Comparison of ENCODE assay signal across 8 cellular contexts in genomic region chr16:67184453-67185002, GRCh38. TPM values are rescaled to one million over a fixed set of nuclear protein-coding genes. Genes with fewer than 3 reads are reported as not detected.
DNase-seq lines count a peak whose midpoint lies in the region; ATAC-seq and TF ChIP-seq lines count a peak whose summit lies in the region.

No MANE protein-coding gene starts in this region.

- peaks cover 3% of the 10 kb centered on the region for H3K27me3 ChIP-seq in CD4-positive, CD25-positive, alpha-beta regulatory T cell (ENCODE audit: control insufficient read depth, insufficient read depth, low read length)
- H3K27me3 ChIP-seq in H9 (ENCODE audit: insufficient read depth, low read length) = peaks cover 4% of the 10 kb centered on the region; the same call in 1 of the 2 replicates
- H3K27me3 ChIP-seq in hepatocyte = no peaks in the 10 kb centered on the region
- H3K27me3 ChIP-seq in spleen (replicated peaks in 1 of 7) = peaks cover 0 to 34% (median 0%) of the 10 kb centered on the region in 7 donors

- H3K56ac ChIP-seq in H9 (ENCODE audit: insufficient read length, low read depth, low read length) = no peak overlapping the region

- H3K18ac ChIP-seq in H9 (ENCODE audit: insufficient read length, low read depth, low read length) = no peak overlapping the region

- CTCF ChIA-PET in WTC11 (lab: Charles Lee) = interaction anchor here (0.5 to 4.4 kb wide), 34 partner anchors 10 to 910 kb away, joined by 3 to 88 read pairs (median 5); partner anchors contain the start of genes B3GNT9, CES3, ELMO3 and FBXL8

- H3K9me3 ChIP-seq in CD4-positive, CD25-positive, alpha-beta regulatory T cell (ENCODE audit: control insufficient read depth in 2 of 2, low read length in 2 of 2) = no peaks in the 10 kb centered on the region
- H3K9me3 ChIP-seq in H9 (ENCODE audit: control insufficient read depth, low read depth, low read length) (no peaks in the 10 kb centered on the region), hepatocyte (ENCODE audit: low read depth) (no peaks in the 10 kb centered on the region), spleen (no peaks in the 10 kb centered on the region)

- peaks cover 4 to 17% (median 7%) of the 10 kb centered on the region in 4 donors for H3K4me1 Mint-ChIP-seq in CD4-positive, CD25-positive, alpha-beta regulatory T cell
- H3K4me1 Mint-ChIP-seq in H9 = peaks cover 12 to 14% of the 10 kb centered on the region in 2 experiments
- H3K4me1 Mint-ChIP-seq in WTC11 = peaks cover 17% of the 10 kb centered on the region

- peak overlapping the region in 1 of 3 donors; percentile 74 for H3K27ac Mint-ChIP-seq in CD4-positive, CD25-positive, alpha-beta regulatory T cell
- H3K27ac Mint-ChIP-seq in H9 (no peak overlapping the region), WTC11 (no peak overlapping the region)

- TF ChIP-seq CTCF in H9 (conservative IDR thresholded peaks at IDR 0.05) = no peak
- no peak for TF ChIP-seq CTCF in WTC11 (IDR thresholded peaks at IDR 0.05)
- no peak for TF ChIP-seq CTCF in hepatocyte (IDR thresholded peaks at IDR 0.05; ENCODE audit: poor library complexity)
- TF ChIP-seq CTCF in spleen (IDR thresholded peaks at IDR 0.05 in 8 of 11, conservative IDR thresholded peaks at IDR 0.05 in 3 of 11) = no peak

- H2BK12ac ChIP-seq in H9 (ENCODE audit: insufficient read length, low read depth, low read length) = no peak overlapping the region

- H3T11ph ChIP-seq in H9 (ENCODE audit: low read length) = no peak overlapping the region

- H3K23ac ChIP-seq in H9 (ENCODE audit: insufficient read length, low read depth, low read length) = no peak overlapping the region

- H2BK20ac ChIP-seq in H9 (ENCODE audit: low read depth, low read length, poor library complexity, severe bottlenecking) = no peak overlapping the region

- H3K4me3 ChIP-seq in CD4-positive, CD25-positive, alpha-beta regulatory T cell (ENCODE audit: low read depth, low read length) = peak overlapping the region; percentile 77
- H3K4me3 ChIP-seq in hepatocyte = peak overlapping the region; percentile 20
- H3K4me3 ChIP-seq in spleen = peak overlapping the region; percentile 60 to 86 (median 70)

- no peak overlapping the region for H3K9ac ChIP-seq in H9 (ENCODE audit: extremely low read depth, insufficient read length, low read length)

- H4K5ac ChIP-seq in H9 (ENCODE audit: insufficient read length, low read depth, low read length) = no peak overlapping the region

- H3K4me1 ChIP-seq in CD4-positive, CD25-positive, alpha-beta regulatory T cell (ENCODE audit: control insufficient read depth, insufficient read depth, low read length, poor library complexity, severe bottlenecking) = peaks cover 18% of the 10 kb centered on the region
- peaks cover 6% of the 10 kb centered on the region; the same call in 1 of the 2 replicates for H3K4me1 ChIP-seq in H9 (ENCODE audit: insufficient read depth, low read length)
- peaks cover 11% of the 10 kb centered on the region for H3K4me1 ChIP-seq in hepatocyte (ENCODE audit: insufficient read depth)
- H3K4me1 ChIP-seq in spleen = peaks cover 11 to 63% (median 44%) of the 10 kb centered on the region in 6 donors

- no peak overlapping the region for H3K4ac ChIP-seq in H9 (ENCODE audit: low read depth, low read length)

- no peaks in the 10 kb centered on the region for H3K36me3 Mint-ChIP-seq in CD4-positive, CD25-positive, alpha-beta regulatory T cell
- no peaks in the 10 kb centered on the region for H3K36me3 Mint-ChIP-seq in H9 (ENCODE audit: insufficient read depth in 1 of 3, low read depth in 3 of 3)
- no peaks in the 10 kb centered on the region for H3K36me3 Mint-ChIP-seq in WTC11

- ATAC-seq in CD4-positive, CD25-positive, alpha-beta regulatory T cell (ENCODE audit: low read depth in 2 of 2) = no peak
- no peak for ATAC-seq in WTC11
- no peak for ATAC-seq in sciatic nerve

- intact Hi-C loops in spleen (cut with DNase I; ENCODE audit: low total_unique reads) (no loop called here), sciatic nerve (cut with DNase I) (no loop called here)

- TF ChIP-seq POLR2A in spleen (IDR thresholded peaks at IDR 0.05) = peak in 1 of 3 donors; percentile 4

- H2BK120ac ChIP-seq in H9 (ENCODE audit: low read depth, low read length, poor library complexity, severe bottlenecking) = no peak overlapping the region

- H3K9me3 Mint-ChIP-seq in CD4-positive, CD25-positive, alpha-beta regulatory T cell = no peaks in the 10 kb centered on the region
- H3K9me3 Mint-ChIP-seq in H9 = no peaks in the 10 kb centered on the region; a peak in 1 of 5 replicates
- no peaks in the 10 kb centered on the region for H3K9me3 Mint-ChIP-seq in WTC11

- H3K27me3 Mint-ChIP-seq in CD4-positive, CD25-positive, alpha-beta regulatory T cell = peaks cover 10% of the 10 kb centered on the region
- peaks cover 29% of the 10 kb centered on the region for H3K27me3 Mint-ChIP-seq in H9 (ENCODE audit: low read depth)
- peaks cover 29% of the 10 kb centered on the region for H3K27me3 Mint-ChIP-seq in WTC11 (ENCODE audit: low read depth)

- H3K79me2 ChIP-seq in H9 (ENCODE audit: insufficient read depth, low read length) (no peaks in the 10 kb centered on the region), hepatocyte (peaks cover 12% of the 10 kb centered on the region)

- H2BK15ac ChIP-seq in H9 (ENCODE audit: low read depth, low read length) = no peak overlapping the region

- H2AK5ac ChIP-seq in H9 (ENCODE audit: insufficient read length, low read length) = no peak overlapping the region

- POLR2A ChIA-PET in WTC11 (lab: Charles Lee) = interaction anchor here (1.2 to 2.1 kb wide), 5 partner anchors 9 to 34 kb away, joined by 3 to 8 read pairs (median 6); partner anchors contain the start of genes B3GNT9 and NOL3

- H3K4me2 ChIP-seq in H9 (ENCODE audit: insufficient read depth, insufficient read length, low read length) (peak overlapping the region; percentile 72), hepatocyte (peak overlapping the region; percentile 87)

- no peaks in the 10 kb centered on the region for H3K9me2 ChIP-seq in hepatocyte (replicated peaks; ENCODE audit: insufficient read depth)

- H3K14ac ChIP-seq in H9 (ENCODE audit: insufficient read depth, low read length) = no peak overlapping the region

- peaks cover 12% of the 10 kb centered on the region for H3K23me2 ChIP-seq in H9 (ENCODE audit: insufficient read length, low read depth, low read length, poor library complexity, severe bottlenecking)

- H4K8ac ChIP-seq in H9 (replicated peaks; ENCODE audit: insufficient read length, low read depth, low read length) = no peak overlapping the region

- no peaks in the 10 kb centered on the region for H3K79me1 ChIP-seq in H9 (ENCODE audit: insufficient read depth, low read depth, low read length, poor library complexity, severe bottlenecking)

- whole genome bisulfite sequencing in H9 (ENCODE audit: extremely low coverage, insufficient read length, low lambda C conversion rate) = no CpG with 5 or more reads among the region's 59 CpGs
- 9% methylated on average over 59 of the region's 59 CpGs for WGBS in hepatocyte (ENCODE audit: low lambda C conversion rate, missing lambda C conversion rate)
- 5 to 10% (median 10%) methylated on average over 15 to 59 of the region's 59 CpGs for WGBS in spleen, 5 donors

- DNase-seq in CD4-positive, CD25-positive, alpha-beta regulatory T cell = no peak
- DNase-seq in H9 (no peak), WTC11 (ENCODE audit: low spot score) (peak; percentile 45), hepatocyte (ENCODE audit: low spot score) (peak; percentile 73), spleen (no peak), mucosa of gallbladder (ENCODE audit: low spot score) (no peak), dedifferentiated amniotic fluid mesenchymal stem cell (ENCODE audit: extremely low spot score) (no peak), sciatic nerve (ENCODE audit: low spot score) (no peak)

- no peaks in the 10 kb centered on the region for H3K36me3 ChIP-seq in CD4-positive, CD25-positive, alpha-beta regulatory T cell (ENCODE audit: control insufficient read depth, insufficient read depth, low read length)
- H3K36me3 ChIP-seq in hepatocyte (replicated peaks; ENCODE audit: insufficient read depth, low read depth) (no peaks in the 10 kb centered on the region), spleen (peaks cover 0 to 12% (median 0%) of the 10 kb centered on the region in 6 donors)

- H4K20me1 ChIP-seq in H9 (ENCODE audit: control insufficient read depth, insufficient read depth, insufficient read length) (no peaks in the 10 kb centered on the region), hepatocyte (ENCODE audit: insufficient read depth, poor library complexity, severe bottlenecking) (no peaks in the 10 kb centered on the region)

- no peak overlapping the region for H2AFZ ChIP-seq in H9 (ENCODE audit: low read length)
- peak overlapping the region; percentile 37 for H2AFZ ChIP-seq in hepatocyte

- peak overlapping the region; percentile 94 for H3K27ac ChIP-seq in CD4-positive, CD25-positive, alpha-beta regulatory T cell (ENCODE audit: insufficient read depth, low read length, poor library complexity, severe bottlenecking)
- H3K27ac ChIP-seq in H9 (ENCODE audit: insufficient read length, low read depth, low read length) (no peak overlapping the region), hepatocyte (peak overlapping the region; percentile 95), spleen (peak overlapping the region; percentile 93 to 99 (median 95))

- no peak overlapping the region for H2BK5ac ChIP-seq in H9 (ENCODE audit: insufficient read length, low read length)

- H4K91ac ChIP-seq in H9 (ENCODE audit: insufficient read length, low read depth, low read length) = no peak overlapping the region

- H3K4me3 Mint-ChIP-seq in CD4-positive, CD25-positive, alpha-beta regulatory T cell = peak overlapping the region in 3 of 4 donors; percentile 88 to 94 (median 92)
- peak overlapping the region; percentile 63 to 73; a peak in 4 of 5 replicates for H3K4me3 Mint-ChIP-seq in H9
- H3K4me3 Mint-ChIP-seq in WTC11 = peak overlapping the region; percentile 82

RNA-seq across cellular contexts. Expression of gene MATCAP1, which starts 0.8 kb away (rescaled TPM):
- total RNA-seq in CD4-positive, CD25-positive, alpha-beta regulatory T cell = 19.6 TPM
- polyA plus RNA-seq in CD4-positive, CD25-positive, alpha-beta regulatory T cell = under 1 TPM in 1 of 4 donors, not detected in 3; 0.80 TPM
- total RNA-seq in H9 (2021) (42.1 and 51.2 TPM in 2 replicates), WTC11 (2021) (40.8 to 54.3 TPM (median 50.5 TPM) in 3 replicates), hepatocyte (22.3 and 24.8 TPM in 2 replicates), spleen (10 to 100 TPM; 11.9 to 59.4 (median 21.0) TPM), mucosa of gallbladder (68.4 TPM), sciatic nerve (25.7 TPM)
- polyA plus RNA-seq in hepatocyte (25.4 and 38.5 TPM in 2 replicates), spleen (10 to 100 TPM in 2 of 3 donors, 1 to 10 TPM in 1; 8.9 to 37.1 (median 16.3) TPM)

RNA-seq across cellular contexts. Expression of gene EXOC3L1, which starts 5.4 kb away (rescaled TPM):
- 0.86 TPM for total RNA-seq in CD4-positive, CD25-positive, alpha-beta regulatory T cell
- under 1 TPM in 2 of 4 donors, not detected in 2; 0.25 to 0.35 TPM for polyA plus RNA-seq in CD4-positive, CD25-positive, alpha-beta regulatory T cell
- total RNA-seq in H9 (2021) (3.1 and 3.3 TPM in 2 replicates), WTC11 (2021) (4.0 to 4.9 TPM (median 4.8 TPM) in 3 replicates), hepatocyte (0.33 and 3.3 TPM in 2 replicates), spleen (10 to 100 TPM; 29.2 to 81.7 (median 48.3) TPM), mucosa of gallbladder (3.2 TPM), sciatic nerve (1.3 TPM)
- polyA plus RNA-seq in hepatocyte (2.0 and 2.6 TPM in 2 replicates), spleen (100 to 1,000 TPM in 1 of 3 donors, 10 to 100 TPM in 2; 28.5 to 113 (median 54.2) TPM)

RNA-seq across cellular contexts. Expression of gene E2F4, which starts 7.4 kb away (rescaled TPM):
- 63.7 TPM for total RNA-seq in CD4-positive, CD25-positive, alpha-beta regulatory T cell
- polyA plus RNA-seq in CD4-positive, CD25-positive, alpha-beta regulatory T cell = 10 to 100 TPM; 46.8 to 54.9 (median 48.9) TPM
- total RNA-seq in H9 (2021) = 109 and 116 TPM in 2 replicates
- total RNA-seq in WTC11 (2021) = 75.6 to 85.0 TPM (median 75.8 TPM) in 3 replicates
- total RNA-seq in hepatocyte = 70.4 and 76.6 TPM in 2 replicates
- polyA plus RNA-seq in hepatocyte = 72.4 and 76.4 TPM in 2 replicates
- total RNA-seq in spleen = 100 to 1,000 TPM in 3 of 7 donors, 10 to 100 TPM in 4; 68.0 to 134 (median 80.1) TPM
- polyA plus RNA-seq in spleen = 10 to 100 TPM; 40.8 to 68.3 (median 47.8) TPM
- total RNA-seq in mucosa of gallbladder = 54.9 TPM
- 45.0 TPM for total RNA-seq in sciatic nerve

RNA-seq across cellular contexts. Expression of gene NOL3, which starts 14.2 kb away (rescaled TPM):
- 2.3 TPM for total RNA-seq in CD4-positive, CD25-positive, alpha-beta regulatory T cell
- polyA plus RNA-seq in CD4-positive, CD25-positive, alpha-beta regulatory T cell = not detected
- total RNA-seq in H9 (2021) (5.6 and 5.9 TPM in 2 replicates), WTC11 (2021) (8.5 to 10.6 TPM (median 9.7 TPM) in 3 replicates), hepatocyte (8.1 and 9.3 TPM in 2 replicates), spleen (10 to 100 TPM in 6 of 7 donors, 1 to 10 TPM in 1; 8.2 to 14.2 (median 13.6) TPM), mucosa of gallbladder (79.0 TPM), sciatic nerve (37.9 TPM)
- polyA plus RNA-seq in hepatocyte (10.9 and 11.0 TPM in 2 replicates), spleen (10 to 100 TPM in 2 of 3 donors, 1 to 10 TPM in 1; 8.7 to 12.0 (median 10.8) TPM)

RNA-seq across cellular contexts. Expression of gene ELMO3, which starts 14.4 kb away (rescaled TPM):
- 2.2 TPM for total RNA-seq in CD4-positive, CD25-positive, alpha-beta regulatory T cell
- polyA plus RNA-seq in CD4-positive, CD25-positive, alpha-beta regulatory T cell = under 1 TPM in 1 of 4 donors, not detected in 3; 0.09 TPM
- 8.6 and 9.1 TPM in 2 replicates for total RNA-seq in H9 (2021)
- 13.6 to 15.6 TPM (median 15.3 TPM) in 3 replicates for total RNA-seq in WTC11 (2021)
- 18.5 and 18.7 TPM in 2 replicates for total RNA-seq in hepatocyte
- 14.5 and 18.3 TPM in 2 replicates for polyA plus RNA-seq in hepatocyte
- 1 to 10 TPM; 2.8 to 4.7 (median 4.0) TPM for total RNA-seq in spleen
- 1 to 10 TPM; 4.2 to 8.7 (median 7.0) TPM for polyA plus RNA-seq in spleen
- 68.3 TPM for total RNA-seq in mucosa of gallbladder
- 2.0 TPM for total RNA-seq in sciatic nerve

Comparison
In these comparisons a context has a peak if more than half of its experiments do, and no peak if none do; other contexts are left out.
1. DNase-seq: peak in WTC11 (single experiment) and hepatocyte (single experiment); none in CD4-positive, CD25-positive, alpha-beta regulatory T cell (0 of 3), H9 (single experiment), spleen (single experiment), mucosa of gallbladder (single experiment), dedifferentiated amniotic fluid mesenchymal stem cell (single experiment) and sciatic nerve (single experiment).
2. H3K4me3 ChIP-seq: peak in every context shown above with its lines; median percentile 77 in CD4-positive, CD25-positive, alpha-beta regulatory T cell; 70 in spleen; 20 in hepatocyte.
3. Peak in every context shown above with its lines, with median percentiles within 50 percentile points of each other: H3K4me3 Mint-ChIP-seq.